8 cellular contexts compared by ENCODE assay signal in genomic region chr11:32792948-32793475, GRCh38. TPM values are rescaled to one million over a fixed set of nuclear protein-coding genes. Genes with fewer than 3 reads are reported as not detected.
DNase-seq lines count a peak whose midpoint lies in the region; ATAC-seq and FAIRE-seq lines count a peak whose summit lies in the region.

No MANE protein-coding gene starts in this region.

- H3K27me3 ChIP-seq in H7 (ENCODE audit: control insufficient read depth, insufficient read depth, low read length) = no peaks in the 10 kb centered on the region
- H3K27me3 ChIP-seq in iPS DF 6.9 (ENCODE audit: control insufficient read depth, insufficient read depth, low read length) = no peaks in the 10 kb centered on the region
- H3K27me3 ChIP-seq in small intestine (ENCODE audit: control insufficient read depth in 2 of 2, insufficient read depth in 2 of 2, low read length in 2 of 2) = no peaks in the 10 kb centered on the region

- H3K4me3 ChIP-seq in H7 (ENCODE audit: insufficient read depth, low read depth, low read length) (no peak overlapping the region), iPS DF 6.9 (ENCODE audit: low read length) (no peak overlapping the region), small intestine (ENCODE audit: low read depth in 1 of 2, low read length in 2 of 2) (no peak overlapping the region)

- no peak overlapping the region for H3K27ac Mint-ChIP-seq in T-cell

- POLR2A ChIA-PET in T-cell (lab: Charles Lee) = no interaction called here

- peak; percentile 59 to 75 (median 65) for ATAC-seq in T-cell (replicated peaks in 1 of 4)

- CTCF ChIA-PET in T-cell (lab: Charles Lee) = interaction anchor here (0.6 to 2.9 kb wide), 6 partner anchors 9 to 473 kb away, joined by 3 to 12 read pairs (median 4); no protein-coding TSS in a partner anchor

- no peaks in the 10 kb centered on the region for H3K9me3 Mint-ChIP-seq in T-cell

- no peaks in the 10 kb centered on the region for H3K36me3 Mint-ChIP-seq in T-cell

- no peaks in the 10 kb centered on the region for H3K9me3 ChIP-seq in iPS DF 6.9 (ENCODE audit: control insufficient read depth, insufficient read depth, low read length)
- no peaks in the 10 kb centered on the region for H3K9me3 ChIP-seq in small intestine (ENCODE audit: control insufficient read depth, low read depth)

- H3K36me3 ChIP-seq in H7 (replicated peaks; ENCODE audit: control insufficient read depth, insufficient read depth, low read length) = no peaks in the 10 kb centered on the region
- H3K36me3 ChIP-seq in iPS DF 6.9 (ENCODE audit: control insufficient read depth, insufficient read depth, low read length) = no peaks in the 10 kb centered on the region
- no peaks in the 10 kb centered on the region for H3K36me3 ChIP-seq in small intestine (ENCODE audit: control insufficient read depth in 2 of 2, insufficient read depth in 2 of 2, low read length in 2 of 2)

- peak overlapping the region in 2 of 3 donors; percentile 29 to 48 for H3K4me3 Mint-ChIP-seq in T-cell

- DNase-seq in EL (peak; percentile 52), H7 (peak; percentile 15), MV-4-11 (lab: John Stamatoyannopoulos, UW) (peak; percentile 36), T-cell (peak in 33 of 34 experiments; percentile 3 to 67 (median 49)), amniotic epithelial cell (ENCODE audit: low read depth) (peak; percentile 37), iPS DF 6.9 (ENCODE audit: low read depth, low spot score) (peak; percentile 9), small intestine (peak; percentile 69), foreskin melanocyte (no peak)

- H3K27me3 Mint-ChIP-seq in T-cell = peaks cover 4 to 12% of the 10 kb centered on the region in 2 donors

- H3K4me1 Mint-ChIP-seq in T-cell = peaks cover 0 to 10% (median 9%) of the 10 kb centered on the region in 3 donors

- WGBS in iPS DF 6.9 (ENCODE audit: insufficient coverage, insufficient read length) = no CpG with 5 or more reads among the region's 13 CpGs
- 13 to 18% (median 15%) methylated on average over 13 of the region's 13 CpGs for WGBS in small intestine, 3 donors

- no peak overlapping the region for H3K27ac ChIP-seq in iPS DF 6.9 (ENCODE audit: low read length)
- no peak overlapping the region for H3K27ac ChIP-seq in small intestine (ENCODE audit: low read depth in 1 of 2, low read length in 1 of 2)

- H3K4me1 ChIP-seq in iPS DF 6.9 (ENCODE audit: control insufficient read depth, insufficient read depth, low read length) = no peaks in the 10 kb centered on the region
- no peaks in the 10 kb centered on the region for H3K4me1 ChIP-seq in small intestine (ENCODE audit: control insufficient read depth in 2 of 2, insufficient read depth in 1 of 2, low read depth in 1 of 2, low read length in 1 of 2)

- no peak for FAIRE-seq in small intestine (lab: Jason Lieb, UNC)

RNA-seq across cellular contexts. Expression of gene CCDC73, which starts 1.4 kb away (rescaled TPM):
- 0.04 TPM in 1 of 2 replicates, not detected in the other for total RNA-seq in H7 (2014; rRNA removed; shearing (Covaris generic))
- total RNA-seq in T-cell = not detected
- polyA plus RNA-seq in small intestine = under 1 TPM in 1 of 3 donors, not detected in 2; 0.01 TPM

RNA-seq across cellular contexts. Expression of gene PRRG4, which starts 36.7 kb away (rescaled TPM):
- 0.35 and 0.44 TPM in 2 replicates for total RNA-seq in H7 (2014; rRNA removed; shearing (Covaris generic))
- under 1 TPM in 4 of 5 donors, not detected in 1; 0.03 to 0.09 (median 0.05) TPM for total RNA-seq in T-cell
- polyA plus RNA-seq in small intestine = 10 to 100 TPM in 1 of 3 donors, 1 to 10 TPM in 2; 5.1 to 11.2 (median 7.6) TPM
